Comparison of ENCODE assay signal across 1 cellular context in genomic region chr2:170088776-170089175, GRCh38.
TF ChIP-seq lines count a peak whose summit lies in the region.

No MANE protein-coding gene starts in this region.

TF ChIP-seq in HepG2, 621 proteins besides CTCF, POLR2A, EP300 and RAD21 (continued from another document):
- no peak for TF ChIP-seq ZNF605 (CRISPR knock-in tag; IDR thresholded peaks at IDR 0.05)
- TF ChIP-seq SMC3 (IDR thresholded peaks at IDR 0.05; ENCODE audit: low read length) = no peak
- TF ChIP-seq TFE3 (CRISPR knock-in tag; IDR thresholded peaks at IDR 0.05) = no peak
- no peak for TF ChIP-seq SPEN (CRISPR knock-in tag; IDR thresholded peaks at IDR 0.05; ENCODE audit: low read depth)
